10 cellular contexts compared by ENCODE assay signal in genomic region chr9:18534611-18535010, GRCh38.
"Had no signal": no experiment of that assay in that cellular context is flagged by ENCODE, and none has a peak within 500 bp of the region (broad histone marks: within the 10 kb centered on the region; RNA-seq: fewer than 3 reads in every experiment).

No MANE protein-coding gene starts in this region.

- H3K27me3 Mint-ChIP-seq: IgD-negative memory B cell had no signal

- ATAC-seq: HepG2, K562 had no signal

- H3K36me3 Mint-ChIP-seq: IgD-negative memory B cell had no signal

- H3K4me3 ChIP-seq: K562 had no signal

- DNase-seq: IMR-90, Karpas-422, Kasumi-1, KBM-7, KG1 had no signal

- H3K4me1 Mint-ChIP-seq: IgD-negative memory B cell had no signal

- H3K27ac ChIP-seq: HL-60, KMS-11 had no signal
